Comparison of ENCODE assay signal across 3 cellular contexts in the genomic region with DNA sequence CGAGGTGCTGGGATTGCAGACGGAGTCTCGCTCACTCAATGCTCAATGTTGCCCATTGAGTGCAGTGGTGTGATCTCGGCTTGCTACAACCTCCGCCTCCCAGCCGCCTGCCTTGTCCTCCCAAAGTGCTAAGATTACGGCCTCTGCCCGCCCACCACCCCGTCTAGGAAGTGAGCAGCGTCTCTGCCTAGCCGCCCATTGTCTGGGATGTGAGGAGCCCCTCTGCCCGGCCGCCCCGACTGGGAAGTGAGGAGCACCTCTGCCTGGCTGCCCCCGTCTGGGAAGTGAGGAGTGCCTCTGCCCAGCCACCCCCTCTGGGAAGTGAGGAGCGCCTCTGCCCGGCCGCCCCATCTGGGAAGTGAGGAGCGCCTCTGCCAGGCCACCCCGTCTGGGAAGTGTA.
DNase-seq lines count a peak whose midpoint lies in the region; FAIRE-seq lines count a peak whose summit lies in the region.
"Not testable (repeated sequence)": the region's sequence is repeated elsewhere in the genome, so short reads cannot be mapped to it uniquely, and the experiment has no call there.

No MANE protein-coding gene starts in this region.

- not testable (repeated sequence) for H3K27me3 Mint-ChIP-seq in activated CD4-positive, alpha-beta T cell treated with anti-CD3 and anti-CD28 coated beads, Interleukin-2, amount 10 ng/mL, durations not matched to agents 24 days and 14 days

- DNase-seq in activated CD4-positive, alpha-beta T cell treated with anti-CD3 and anti-CD28 coated beads, Interleukin-2, amount 10 ng/mL, durations not matched to agents 24 days and 14 days = peak; percentile 6
- peak; percentile 66 for DNase-seq in posterior vena cava (ENCODE audit: low spot score)
- DNase-seq in urothelium cell line (ENCODE audit: low spot score) = not testable (repeated sequence)

- H3K4me3 Mint-ChIP-seq in activated CD4-positive, alpha-beta T cell treated with anti-CD3 and anti-CD28 coated beads, Interleukin-2, amount 10 ng/mL, durations not matched to agents 24 days and 14 days = not testable (repeated sequence)

- intact Hi-C loops in activated CD4-positive, alpha-beta T cell treated with anti-CD3 and anti-CD28 coated beads, Interleukin-2, amount 10 ng/mL, durations not matched to agents 24 days and 14 days (cut with micrococcal nuclease); posterior vena cava (cut with DNase I): not testable (repeated sequence)

- not testable (repeated sequence) for H3K36me3 Mint-ChIP-seq in activated CD4-positive, alpha-beta T cell treated with anti-CD3 and anti-CD28 coated beads, Interleukin-2, amount 10 ng/mL, durations not matched to agents 24 days and 14 days (ENCODE audit: low read depth)

- FAIRE-seq in urothelium cell line (lab: Jason Lieb, UNC) = peak; percentile 72

- H3K4me1 Mint-ChIP-seq in activated CD4-positive, alpha-beta T cell treated with anti-CD3 and anti-CD28 coated beads, Interleukin-2, amount 10 ng/mL, durations not matched to agents 24 days and 14 days = not testable (repeated sequence)

- not testable (repeated sequence) for H3K9me3 Mint-ChIP-seq in activated CD4-positive, alpha-beta T cell treated with anti-CD3 and anti-CD28 coated beads, Interleukin-2, amount 10 ng/mL, durations not matched to agents 24 days and 14 days

- not testable (repeated sequence) for H3K27ac Mint-ChIP-seq in activated CD4-positive, alpha-beta T cell treated with anti-CD3 and anti-CD28 coated beads, Interleukin-2, amount 10 ng/mL, durations not matched to agents 24 days and 14 days
